ENCODE assay signal across 9 cellular contexts in the genomic region with DNA sequence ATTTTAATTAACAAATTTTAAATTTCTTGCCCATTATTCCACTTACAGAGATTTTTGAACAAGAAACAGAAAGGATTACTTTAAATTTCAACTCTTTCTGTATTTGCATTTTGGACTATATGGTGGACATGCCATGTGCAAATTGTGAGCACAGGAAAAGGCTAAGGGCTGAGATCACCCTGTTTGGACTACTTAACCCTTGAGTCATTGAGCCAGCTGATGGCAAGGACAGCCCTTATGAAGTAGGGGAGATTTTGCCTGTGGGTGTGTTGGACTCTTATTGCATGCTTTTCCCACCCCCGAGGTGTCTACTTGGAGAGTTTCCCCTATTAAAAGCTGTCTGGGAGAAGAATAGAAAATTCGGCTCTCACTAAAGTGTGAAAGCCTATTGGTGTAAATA. TPM values are rescaled to one million over a fixed set of nuclear protein-coding genes. Genes with fewer than 3 reads are reported as not detected.
DNase-seq lines count a peak whose midpoint lies in the region; ATAC-seq, FAIRE-seq and TF ChIP-seq lines count a peak whose summit lies in the region.
"Had no signal": no experiment of that assay in that cellular context is flagged by ENCODE, and none has a peak within 500 bp of the region (broad histone marks: within the 10 kb centered on the region; RNA-seq: fewer than 3 reads in every experiment).

No MANE protein-coding gene starts in this region.

- peak; percentile 80 for DNase-seq in AG08396 (ENCODE audit: low spot score)
- peak; percentile 27 for DNase-seq in HTR-8/SVneo (ENCODE audit: insufficient read length, low spot score)
- DNase-seq in mammary epithelial cell = peak; percentile 77
- no peak for DNase-seq in left lung
- no peak for DNase-seq in foreskin melanocyte
- DNase-seq in NCI-H2196 (lab: John Stamatoyannopoulos, UW; ENCODE audit: unreplicated experiment) = no peak
- DNase-seq: immature natural killer cell had no signal

- FAIRE-seq in HTR-8/SVneo (lab: Jason Lieb, UNC) = no peak

- H3K9me3 ChIP-seq in mammary epithelial cell (replicated peaks; ENCODE audit: insufficient read depth, low read length) = no peaks in the 10 kb centered on the region
- no peaks in the 10 kb centered on the region for H3K9me3 ChIP-seq in left lung

- H3K36me3 ChIP-seq in mammary epithelial cell (ENCODE audit: insufficient read depth, low read length) (no peaks in the 10 kb centered on the region), left lung (no peaks in the 10 kb centered on the region)

- TF ChIP-seq CTCF in mammary epithelial cell (conservative IDR thresholded peaks at IDR 0.05 in 1 of 2, IDR thresholded peaks at IDR 0.05 in 1 of 2; ENCODE audit: extremely low read depth in 1 of 2, insufficient read depth in 1 of 2, low read depth in 1 of 2, low read length in 2 of 2) (no peak), left lung (IDR thresholded peaks at IDR 0.05) (no peak)

- H3K4me3 ChIP-seq in mammary epithelial cell (replicated peaks in 1 of 3; ENCODE audit: insufficient read depth in 1 of 3, low read depth in 2 of 3, low read length in 3 of 3) = no peak overlapping the region
- H3K4me3 ChIP-seq in left lung = no peak overlapping the region

- no peak overlapping the region for H3K9ac ChIP-seq in mammary epithelial cell (ENCODE audit: insufficient read depth, low read length)

- in situ Hi-C loops in mammary epithelial cell (cut with MboI; ENCODE audit: low sequenced_read_pairs in 2 of 2) = no loop called here

- WGBS in mammary epithelial cell (ENCODE audit: low coverage, missing lambda C conversion rate) = 0% methylated on average over 2 of the region's 2 CpGs

- ATAC-seq in left lung (peak; percentile 61), HG02642 (IDR thresholded peaks at IDR 0.05; ENCODE audit: poor library complexity, unreplicated experiment) (no peak), GM18870 (IDR thresholded peaks at IDR 0.05; ENCODE audit: unreplicated experiment) (no peak)

- H3K79me2 ChIP-seq in mammary epithelial cell (ENCODE audit: insufficient read depth, low read length) = peaks cover 37% of the 10 kb centered on the region

- H3K4me2 ChIP-seq in mammary epithelial cell (ENCODE audit: insufficient read depth, low read depth, low read length) = peak overlapping the region; percentile 46

- intact Hi-C loops in mammary epithelial cell (cut with micrococcal nuclease) (no loop called here), left lung (cut with DNase I) (no loop called here)

- BruUV-seq in mammary epithelial cell (replicated peaks; lab: Mats Ljungman, UMichigan) = no TSS peak

- H3K4me1 ChIP-seq in mammary epithelial cell (ENCODE audit: insufficient read depth, low read length) (peaks cover 16% of the 10 kb centered on the region), left lung (peaks cover 0 to 6% of the 10 kb centered on the region in 2 donors)

- no peak overlapping the region for H2AFZ ChIP-seq in mammary epithelial cell (ENCODE audit: low read depth, low read length)

- H4K20me1 ChIP-seq in mammary epithelial cell (ENCODE audit: insufficient read depth, low read length) = no peaks in the 10 kb centered on the region

- H3K27ac ChIP-seq in mammary epithelial cell (ENCODE audit: insufficient read depth, low read depth, low read length) (peak overlapping the region; percentile 55), left lung (no peak overlapping the region)

- dilution Hi-C loops in mammary epithelial cell (cut with HindIII; ENCODE audit: low sequenced_read_pairs) = no loop called here

- H3K27me3 ChIP-seq in mammary epithelial cell (ENCODE audit: insufficient read depth, low read length) (no peaks in the 10 kb centered on the region), left lung (no peaks in the 10 kb centered on the region)

- CTCF ChIA-PET in mammary epithelial cell (lab: Charles Lee; ENCODE audit: low non-redundant PET) = no interaction called here

RNA-seq across cellular contexts. Expression of a gene that starts 17.2 kb away (rescaled TPM):
- 10 to 100 TPM; 43.2 to 49.2 TPM for total RNA-seq in mammary epithelial cell
- 30.6 TPM for polyA plus RNA-seq in mammary epithelial cell
- polyA minus RNA-seq in mammary epithelial cell = 29.7 TPM
- 10 to 100 TPM; 36.1 to 37.3 TPM for total RNA-seq in left lung

RNA-seq across cellular contexts. Expression of a gene that starts 46.2 kb away (rescaled TPM):
- total RNA-seq in mammary epithelial cell (100 to 1,000 TPM in 1 of 2 donors, 10 to 100 TPM in 1; 83.2 to 163 TPM), left lung (100 to 1,000 TPM in 1 of 2 donors, 10 to 100 TPM in 1; 84.2 to 101 TPM)
- polyA plus RNA-seq in mammary epithelial cell = 133 TPM
- polyA minus RNA-seq in mammary epithelial cell = 84.0 TPM

Comparison
In these comparisons a context has a peak if more than half of its experiments do, and no peak if none do; other contexts are left out.
1. DNase-seq: peak in AG08396 (single experiment), HTR-8/SVneo (single experiment) and mammary epithelial cell (single experiment); none in left lung (0 of 2), foreskin melanocyte (single experiment) and NCI-H2196 (single experiment).